27 cellular contexts compared by ENCODE assay signal in the genomic region with DNA sequence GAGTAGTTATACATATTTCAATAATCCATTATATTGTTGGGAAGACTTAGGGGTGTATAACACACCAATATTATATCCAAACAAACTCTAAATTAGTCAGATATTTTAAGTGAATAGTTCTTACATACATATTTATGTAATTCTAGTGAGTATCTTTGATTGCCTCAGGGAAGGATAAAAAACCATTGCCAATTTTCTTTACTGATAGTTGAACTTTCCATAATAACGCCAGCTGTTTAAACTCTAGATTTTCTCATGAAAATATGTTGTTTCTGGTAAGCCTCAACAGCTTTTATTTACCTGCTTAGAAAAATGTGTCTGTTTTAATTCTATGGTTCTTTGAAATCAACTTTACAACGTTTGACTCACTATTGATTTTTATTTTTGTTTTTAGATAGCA.
"Had no signal": no experiment of that assay in that cellular context is flagged by ENCODE, and none has a peak within 500 bp of the region (broad histone marks: within the 10 kb centered on the region; RNA-seq: fewer than 3 reads in every experiment).

No MANE protein-coding gene starts in this region.

- H3K4me1 ChIP-seq: colonic mucosa, esophagus muscularis mucosa, esophagus squamous epithelium, foreskin keratinocyte, gastrocnemius medialis, gastroesophageal sphincter, heart left ventricle, heart right ventricle had no signal

- H3K27ac ChIP-seq: colonic mucosa, coronary artery, dorsolateral prefrontal cortex, epithelial cell of prostate, esophagus muscularis mucosa, esophagus squamous epithelium, foreskin keratinocyte, gastrocnemius medialis, gastroesophageal sphincter, heart left ventricle, heart right ventricle had no signal

- H3K9me3 ChIP-seq: colonic mucosa, esophagus muscularis mucosa, esophagus squamous epithelium, gastrocnemius medialis, gastroesophageal sphincter, heart left ventricle, heart right ventricle had no signal

- H3K36me3 ChIP-seq: colonic mucosa, esophagus muscularis mucosa, esophagus squamous epithelium, gastrocnemius medialis, gastroesophageal sphincter, heart left ventricle, heart right ventricle had no signal

- H3K4me3 ChIP-seq: colonic mucosa, coronary artery, dorsolateral prefrontal cortex, esophagus muscularis mucosa, esophagus squamous epithelium, gastrocnemius medialis, gastroesophageal sphincter, heart left ventricle, heart right ventricle had no signal

- FAIRE-seq: colon, endometrium, endothelial cell of umbilical vein had no signal

- ATAC-seq: effector memory CD8-positive, alpha-beta T cell; esophagus mucosa; foreskin keratinocyte; gastrocnemius medialis; gastroesophageal sphincter; heart left ventricle; heart right ventricle had no signal

- H3K27me3 ChIP-seq: colonic mucosa, dorsolateral prefrontal cortex, esophagus muscularis mucosa, esophagus squamous epithelium, foreskin keratinocyte, gastrocnemius medialis, gastroesophageal sphincter, heart left ventricle, heart right ventricle had no signal

- DNase-seq: colonic mucosa; cortex of kidney; dermis blood vessel endothelial cell; dorsolateral prefrontal cortex; effector CD4-positive, alpha-beta T cell; effector CD8-positive, alpha-beta T cell; effector memory CD4-positive, alpha-beta T cell; effector memory CD8-positive, alpha-beta T cell; endodermal cell; erythroblast; esophagus squamous epithelium; foreskin fibroblast; foreskin keratinocyte; foreskin melanocyte; gastrocnemius medialis; glutamatergic neuron; head of caudate nucleus; heart left ventricle; heart right ventricle had no signal
